8 cellular contexts compared by ENCODE assay signal in the genomic region with DNA sequence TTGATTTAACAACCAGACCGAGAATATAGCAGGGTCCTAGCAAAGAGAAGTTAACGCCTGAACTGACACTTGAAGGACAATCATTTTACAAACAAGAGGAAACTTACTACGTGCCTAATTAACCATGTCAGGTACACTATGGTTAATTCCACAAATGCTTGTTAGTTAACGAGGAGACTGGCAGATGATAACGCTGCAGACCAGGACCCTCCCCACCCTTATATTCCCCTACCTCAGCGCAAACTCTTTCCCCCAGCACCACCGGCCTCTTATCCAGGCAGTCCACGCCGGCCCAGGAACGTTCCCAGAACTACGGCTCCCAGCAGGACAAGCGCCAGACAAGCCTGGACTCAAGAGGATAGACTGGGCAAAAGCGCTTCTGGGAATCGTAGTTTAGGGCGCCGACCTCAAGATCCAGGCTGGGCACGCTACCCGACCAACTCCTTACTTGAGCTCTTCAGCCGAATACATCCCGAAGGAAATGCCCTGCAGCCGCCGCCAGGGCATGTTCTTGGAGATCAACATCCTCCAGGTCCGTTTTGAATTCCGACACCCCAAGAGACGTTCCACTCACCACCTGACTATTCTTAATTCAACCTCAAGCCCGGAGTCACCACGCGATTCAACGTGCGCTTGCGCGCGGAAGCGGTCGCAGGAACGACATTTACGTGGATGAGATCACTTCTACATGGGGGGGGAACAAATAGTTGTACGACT. TPM values are rescaled to one million over a fixed set of nuclear protein-coding genes. Genes with fewer than 3 reads are reported as not detected.
DNase-seq lines count a peak whose midpoint lies in the region; ATAC-seq and TF ChIP-seq lines count a peak whose summit lies in the region.

A gene (minus strand): TSS at position 635 of the 717 bp plus-strand sequence. CDS start 110 bp downstream, at position 525.

- no peaks in the 10 kb centered on the region for H3K27me3 ChIP-seq in colonic mucosa

- TF ChIP-seq CTCF in colonic mucosa (IDR thresholded peaks at IDR 0.05), result no peak

- H3K9ac ChIP-seq in colonic mucosa (ENCODE audit: low read depth in 2 of 2, low read length in 2 of 2), result peak within 1 kb of the TSS; percentile 67 to 86

- H3K4me1 ChIP-seq in colonic mucosa, result peaks cover 3% of the 10 kb centered on the region

- H3K27ac ChIP-seq in colonic mucosa, result peak within 1 kb of the TSS; percentile 35

- H3K4me3 ChIP-seq in colonic mucosa, result peak within 1 kb of the TSS; percentile 90

- DNase-seq in AG20443 (ENCODE audit: low spot score) (peak; percentile 87), GM19240 (ENCODE audit: insufficient read length, low spot score) (peak; percentile 11), NCI-H524 (lab: John Stamatoyannopoulos, UW) (peak; percentile 87 to 92), colonic mucosa (peak; percentile 91), left colon (peak; percentile 88 to 91)
- peak; percentile 86 for DNase-seq in activated CD4-positive, alpha-beta T cell treated with anti-CD3 and anti-CD28 coated beads for 48 hours
- DNase-seq in stimulated activated CD4-positive, alpha-beta T cell treated with anti-CD3 and anti-CD28 coated beads, Interleukin-1b, Interleukin-23, amount 100 ng/mL, for 4 hours (ENCODE audit: low read depth in 2 of 2), result peak; percentile 68 to 71

- no peaks in the 10 kb centered on the region for H3K36me3 ChIP-seq in colonic mucosa

- H3K9me3 ChIP-seq in colonic mucosa, result no peaks in the 10 kb centered on the region

- ATAC-seq in HG03457 (IDR thresholded peaks at IDR 0.05; ENCODE audit: unreplicated experiment) (peak; percentile 53), left colon (peak; percentile 90)

- intact Hi-C loops in colonic mucosa (cut with DNase I) (no loop called here), left colon (cut with DNase I, micrococcal nuclease) (no loop called here)

RNA-seq across cellular contexts. Expression of the gene that starts here (rescaled TPM):
- total RNA-seq in colonic mucosa (10 to 100 TPM; 17.9 to 35.9 TPM), left colon (10 to 100 TPM; 18.4 to 29.9 TPM)

Comparison
In these comparisons a context has a peak if more than half of its experiments do, and no peak if none do; other contexts are left out.
1. Peak in every context shown above with its lines: DNase-seq, ATAC-seq, H3K4me3 ChIP-seq and H3K27ac ChIP-seq.
2. DNase-seq: peak in every context shown above with its lines; median percentile 91 in colonic mucosa; 90 in NCI-H524; 90 in left colon; 87 in AG20443; 86 in activated CD4-positive, alpha-beta T cell treated with anti-CD3 and anti-CD28 coated beads for 48 hours; 70 in stimulated activated CD4-positive, alpha-beta T cell treated with anti-CD3 and anti-CD28 coated beads, Interleukin-1b, Interleukin-23, amount 100 ng/mL, for 4 hours; 11 in GM19240.